ENCODE assay signal across 22 cellular contexts in genomic region chr9:109474170-109474569, GRCh38. TPM values are rescaled to one million over a fixed set of nuclear protein-coding genes. Genes with fewer than 3 reads are reported as not detected.
DNase-seq lines count a peak whose midpoint lies in the region; FAIRE-seq and TF ChIP-seq lines count a peak whose summit lies in the region.
"Had no signal": no experiment of that assay in that cellular context is flagged by ENCODE, and none has a peak within 500 bp of the region (broad histone marks: within the 10 kb centered on the region; RNA-seq: fewer than 3 reads in every experiment).

No MANE protein-coding gene starts in this region.

- DNase-seq in DMS79 (lab: John Stamatoyannopoulos, UW): peak; percentile 1
- DNase-seq in MM.1S: no peak
- DNase-seq in kidney: no peak
- DNase-seq in stomach: no peak
- DNase-seq in WERI-Rb-1: no peak
- no peak for DNase-seq in AG08395 (ENCODE audit: low spot score)
- no peak for DNase-seq in NCI-H2029 treated with DMSO at 0.1 percent for 48 hours (lab: John Stamatoyannopoulos, UW)
- DNase-seq: activated B cell treated with CpG ODN at 0.5 μM for 24 hours; activated CD4-positive, alpha-beta T cell treated with anti-CD3 and anti-CD28 coated beads, Interleukin-2, amount 50 U/mL, for 48 hours; activated CD8-positive, alpha-beta memory T cell treated with anti-CD3 and anti-CD28 coated beads, Interleukin-2, amount 50 U/mL, for 48 hours; activated effector memory CD4-positive, alpha-beta T cell treated with Interleukin-2 at 50 U/mL for 16 hours; activated naive CD8-positive, alpha-beta T cell treated with anti-CD3 and anti-CD28 coated beads, Interleukin-2, amount 50 U/mL, for 24 hours; AML-193; brain microvascular endothelial cell; CD8-positive, alpha-beta T cell; IMR-90; NCI-H1105 treated with DMSO at 0.1 percent for 48 hours; NCI-H2107; T-helper 9 cell had no signal

- no peak for TF ChIP-seq POLR2A in stomach (IDR thresholded peaks at IDR 0.05)

- H3K4me1 ChIP-seq in MM.1S (ENCODE audit: low read length): peaks cover 13% of the 10 kb centered on the region
- peaks cover 26 to 43% of the 10 kb centered on the region in 2 donors for H3K4me1 ChIP-seq in kidney (ENCODE audit: control insufficient read depth in 1 of 2, insufficient read depth in 1 of 2, low read depth in 1 of 2, low read length in 2 of 2)
- peaks cover 0 to 70% (median 29%) of the 10 kb centered on the region in 4 donors for H3K4me1 ChIP-seq in stomach

- H3K27me3 ChIP-seq in MM.1S (replicated peaks; ENCODE audit: insufficient read depth, low read length) (no peaks in the 10 kb centered on the region), stomach (no peaks in the 10 kb centered on the region), WERI-Rb-1 (ENCODE audit: insufficient read depth, low read depth, severe bottlenecking) (no peaks in the 10 kb centered on the region)
- H3K27me3 ChIP-seq: brain microvascular endothelial cell had no signal

- H2AFZ ChIP-seq in MM.1S (ENCODE audit: low read length): no peak overlapping the region

- no peak for FAIRE-seq in kidney (lab: Jason Lieb, UNC)
- FAIRE-seq: H1 had no signal

- H3F3A ChIP-seq in MM.1S (ENCODE audit: insufficient read depth, low read length): no peaks in the 10 kb centered on the region

- H4K20me1 ChIP-seq in MM.1S (ENCODE audit: insufficient read depth, low read length): no peaks in the 10 kb centered on the region

- no peaks in the 10 kb centered on the region for H3K79me2 ChIP-seq in MM.1S (ENCODE audit: low read length)

- H3K9ac ChIP-seq in MM.1S (ENCODE audit: low read length) (no peak overlapping the region), kidney (ENCODE audit: low read length in 2 of 2) (peak overlapping the region in 1 of 2 donors; percentile 53)

- intact Hi-C loops in kidney (cut with DNase I): no loop called here
- intact Hi-C loops in stomach (cut with DNase I; ENCODE audit: low total_unique reads): no loop called here

- TF ChIP-seq CTCF in MM.1S (IDR thresholded peaks at IDR 0.05; ENCODE audit: low read length) (no peak), kidney (IDR thresholded peaks at IDR 0.05; ENCODE audit: borderline replicate concordance, extremely low read depth, insufficient read depth) (no peak), stomach (IDR thresholded peaks at IDR 0.05) (no peak), WERI-Rb-1 (IDR thresholded peaks at IDR 0.05; ENCODE audit: low read depth, low read length) (no peak)

- no peak for TF ChIP-seq EP300 in stomach (IDR thresholded peaks at IDR 0.05)

- H3K36me3 ChIP-seq in MM.1S (replicated peaks; ENCODE audit: insufficient read depth, low read length) (no peaks in the 10 kb centered on the region), kidney (ENCODE audit: control insufficient read depth in 1 of 2, insufficient read depth in 2 of 2, low read length in 2 of 2) (no peaks in the 10 kb centered on the region), stomach (no peaks in the 10 kb centered on the region), WERI-Rb-1 (no peaks in the 10 kb centered on the region)
- H3K36me3 ChIP-seq: brain microvascular endothelial cell, neutrophil had no signal

- H3K9me2 ChIP-seq in MM.1S (replicated peaks; ENCODE audit: insufficient read depth, low read length): no peaks in the 10 kb centered on the region

- H3K4me3 ChIP-seq in MM.1S (ENCODE audit: low read length) (no peak overlapping the region), kidney (ENCODE audit: low read length in 2 of 2) (no peak overlapping the region), stomach (no peak overlapping the region), WERI-Rb-1 (ENCODE audit: low read depth, low read length) (no peak overlapping the region)

- H3K4me2 ChIP-seq in MM.1S (ENCODE audit: low read depth, low read length): peak overlapping the region; percentile 71; the same call in 1 of the 2 replicates

- H3K27ac ChIP-seq in MM.1S (ENCODE audit: low read length) (no peak overlapping the region), kidney (ENCODE audit: low read depth in 2 of 2, low read length in 2 of 2) (peak overlapping the region; percentile 9 to 52), stomach (peak overlapping the region in 3 of 5 donors; percentile 1 to 93 (median 27)), WERI-Rb-1 (no peak overlapping the region)
- H3K27ac ChIP-seq: brain microvascular endothelial cell, HL-60, neutrophil had no signal

- H3K9me3 ChIP-seq in MM.1S (replicated peaks; ENCODE audit: insufficient read depth, low read length): no peaks in the 10 kb centered on the region
- no peaks in the 10 kb centered on the region for H3K9me3 ChIP-seq in kidney (ENCODE audit: control insufficient read depth in 1 of 2, low read length in 2 of 2)
- H3K9me3 ChIP-seq in stomach: no peaks in the 10 kb centered on the region
- no peaks in the 10 kb centered on the region for H3K9me3 ChIP-seq in WERI-Rb-1 (ENCODE audit: severe bottlenecking)
- H3K9me3 ChIP-seq: neutrophil had no signal

- WGBS in stomach, 5 donors: 73 to 85% (median 79%) methylated on average over 7 of the region's 7 CpGs

RNA-seq across cellular contexts. Expression of gene PTPN3, which starts 23.9 kb away (rescaled TPM):
- 40.6 TPM for total RNA-seq in kidney
- polyA plus RNA-seq in kidney (ENCODE audit: insufficient read depth, low read depth, low replicate concordance): 33.7 TPM
- total RNA-seq in stomach: 10 to 100 TPM in 4 of 5 donors, 1 to 10 TPM in 1; 4.7 to 16.7 (median 13.4) TPM
- 10 to 100 TPM in 2 of 3 donors, 1 to 10 TPM in 1; 8.0 to 14.4 (median 10.4) TPM for polyA plus RNA-seq in stomach
- total RNA-seq: CD8-positive, alpha-beta T cell had no signal

Comparison
In these comparisons a context has a peak if more than half of its experiments do, and no peak if none do; other contexts are left out.
1. H3K27ac ChIP-seq: peak in kidney (2 of 2) and stomach (3 of 5); none in MM.1S (single experiment) and WERI-Rb-1 (single experiment).